In genomic region chr3:32684800-32685603, GRCh38 we compare ENCODE assay signal across 1 cellular context.
TF ChIP-seq lines count a peak whose summit lies in the region.

TSS of gene CNOT10 (plus strand) at chr3:32685188. CDS start at chr3:32685461, 273 bp downstream.

TF ChIP-seq in K562, 482 proteins besides CTCF, POLR2A, EP300 and RAD21 (continued from another document and continues in another):
- TF ChIP-seq GMEB1 (CRISPR knock-in tag; IDR thresholded peaks at IDR 0.05) (peak; percentile 96), RNF2 (IDR thresholded peaks at IDR 0.05) (peak; percentile 52; the same call in 1 of the 2 replicates), NR3C1 (CRISPR knock-in tag; IDR thresholded peaks at IDR 0.05) (no peak), ZNF511 (CRISPR knock-in tag; IDR thresholded peaks at IDR 0.05) (peak; percentile 73), ARHGAP35 (IDR thresholded peaks at IDR 0.05; ENCODE audit: partially characterized antibody) (no peak), SIX5 (IDR thresholded peaks at IDR 0.05; ENCODE audit: borderline replicate concordance in 1 of 2, insufficient read depth in 1 of 2, low read depth in 1 of 2, low read length in 2 of 2) (peak in 1 of 2 experiments; percentile 35; a peak in 1 of 4 replicates), TEAD1 (CRISPR knock-in tag; IDR thresholded peaks at IDR 0.05) (peak in 1 of 2 experiments; percentile 47; a peak in 2 of 4 replicates), FOXA3 (CRISPR knock-in tag; conservative IDR thresholded peaks at IDR 0.05 in 1 of 2, IDR thresholded peaks at IDR 0.05 in 1 of 2) (peak in 1 of 2 experiments; percentile 46; a peak in 1 of 4 replicates), USF1 (CRISPR knock-in tag; IDR thresholded peaks at IDR 0.05) (no peak), KLF6 (CRISPR knock-in tag; IDR thresholded peaks at IDR 0.05; ENCODE audit: borderline replicate concordance) (no peak), CSDE1 (IDR thresholded peaks at IDR 0.05) (peak in 1 of 2 experiments; percentile 7; a peak in 1 of 4 replicates), ETV6 (IDR thresholded peaks at IDR 0.05; ENCODE audit: borderline replicate concordance in 1 of 2, low read depth in 2 of 2, low read length in 1 of 2) (0 out of 4 replicates have a peak, but pooled peaks of 1 of the 2 experiments have one; percentile 71), ETV6 (CRISPR knock-in tag; IDR thresholded peaks at IDR 0.05; ENCODE audit: borderline replicate concordance) (no peak), HOMEZ (CRISPR knock-in tag; IDR thresholded peaks at IDR 0.05) (no peak), RFX5 (IDR thresholded peaks at IDR 0.05; ENCODE audit: low read depth, low read length) (no peak), PCBP2 (IDR thresholded peaks at IDR 0.05; ENCODE audit: low read depth, low read length, poor library complexity, severe bottlenecking) (no peak), ZNF146 (CRISPR knock-in tag; IDR thresholded peaks at IDR 0.05; ENCODE audit: unreplicated experiment) (no peak), ZNF23 (CRISPR knock-in tag; IDR thresholded peaks at IDR 0.05) (no peak), SRSF9 (IDR thresholded peaks at IDR 0.05; ENCODE audit: borderline replicate concordance, low read depth, low read length) (no peak), XRCC3 (IDR thresholded peaks at IDR 0.05) (no peak), TAL1 (IDR thresholded peaks at IDR 0.05) (no peak), KDM4B (IDR thresholded peaks at IDR 0.05; ENCODE audit: borderline replicate concordance in 2 of 2, low read depth in 1 of 2) (no peak; a peak in 1 of 4 replicates), SUPT5H (IDR thresholded peaks at IDR 0.05) (peak; percentile 87), ZNF589 (CRISPR knock-in tag; IDR thresholded peaks at IDR 0.05; ENCODE audit: low read depth) (no peak), EHMT2 (IDR thresholded peaks at IDR 0.05) (no peak), E2F4 (CRISPR knock-in tag; IDR thresholded peaks at IDR 0.05; ENCODE audit: low read depth) (no peak), DMBX1 (CRISPR knock-in tag; IDR thresholded peaks at IDR 0.05; ENCODE audit: borderline replicate concordance) (0 out of 2 replicates have a peak, but pooled peaks have one; percentile 27), FOXP1 (CRISPR knock-in tag; IDR thresholded peaks at IDR 0.05) (no peak; the same call in 1 of the 2 replicates), NONO (IDR thresholded peaks at IDR 0.05; ENCODE audit: low read depth in 2 of 2, low read length in 1 of 2) (peak in 1 of 2 experiments; percentile 99; a peak in 2 of 4 replicates), GTF2E2 (tag; IDR thresholded peaks at IDR 0.05) (no peak), MEF2A (IDR thresholded peaks at IDR 0.05; ENCODE audit: control insufficient read depth, low read depth, low read length) (no peak), ZNF512 (tag; IDR thresholded peaks at IDR 0.05) (no peak), TCF7 (IDR thresholded peaks at IDR 0.05; ENCODE audit: borderline replicate concordance) (no peak), SETDB1 (IDR thresholded peaks at IDR 0.05; ENCODE audit: low read length) (no peak), ILK (tag; IDR thresholded peaks at IDR 0.05; ENCODE audit: borderline replicate concordance, low read depth) (no peak), CREB3L1 (IDR thresholded peaks at IDR 0.05; ENCODE audit: borderline replicate concordance, low read depth) (peak; percentile 61; the same call in 1 of the 2 replicates), ZNF282 (CRISPR knock-in tag; IDR thresholded peaks at IDR 0.05) (no peak), SREBF2 (CRISPR knock-in tag; IDR thresholded peaks at IDR 0.05) (no peak), FOXO4 (CRISPR knock-in tag; IDR thresholded peaks at IDR 0.05) (no peak), PREB (CRISPR knock-in tag; IDR thresholded peaks at IDR 0.05) (no peak), DACH1 (IDR thresholded peaks at IDR 0.05; ENCODE audit: partially characterized antibody) (no peak), GABPB1 (CRISPR knock-in tag; IDR thresholded peaks at IDR 0.05) (peak; percentile 95), IFI16 (CRISPR knock-in tag; IDR thresholded peaks at IDR 0.05) (no peak), DEAF1 (CRISPR knock-in tag; IDR thresholded peaks at IDR 0.05) (0 out of 2 replicates have a peak, but pooled peaks have one; percentile 28), SNAPC5 (CRISPR knock-in tag; IDR thresholded peaks at IDR 0.05) (no peak), ZNF224 (CRISPR knock-in tag; IDR thresholded peaks at IDR 0.05) (no peak), ZNF347 (CRISPR knock-in tag; IDR thresholded peaks at IDR 0.05; ENCODE audit: low read depth) (no peak), ZNF780A (CRISPR knock-in tag; IDR thresholded peaks at IDR 0.05) (no peak), KAT2B (IDR thresholded peaks at IDR 0.05; ENCODE audit: low read depth, low read length) (no peak), CBX8 (IDR thresholded peaks at IDR 0.05; ENCODE audit: borderline replicate concordance, extremely low read depth, low read depth, low read length, poor library complexity, severe bottlenecking) (no peak), MTA3 (IDR thresholded peaks at IDR 0.05; ENCODE audit: borderline replicate concordance) (peak; percentile 88; the same call in 1 of the 2 replicates), DIDO1 (tag; IDR thresholded peaks at IDR 0.05; ENCODE audit: low read depth) (peak; percentile 64; the same call in 1 of the 2 replicates), ZNF274 (IDR thresholded peaks at IDR 0.05; ENCODE audit: borderline replicate concordance, low read depth, low read length) (no peak; the same call in 1 of the 2 replicates), MAFF (IDR thresholded peaks at IDR 0.05; ENCODE audit: low read length) (peak; percentile 38; the same call in 1 of the 2 replicates), HMGXB4 (CRISPR knock-in tag; IDR thresholded peaks at IDR 0.05) (0 out of 2 replicates have a peak, but pooled peaks have one; percentile 57), TFAM (CRISPR knock-in tag; conservative IDR thresholded peaks at IDR 0.05) (no peak), NUFIP1 (IDR thresholded peaks at IDR 0.05; ENCODE audit: partially characterized antibody) (peak; percentile 87)
